12 cellular contexts compared by ENCODE assay signal in the genomic region with DNA sequence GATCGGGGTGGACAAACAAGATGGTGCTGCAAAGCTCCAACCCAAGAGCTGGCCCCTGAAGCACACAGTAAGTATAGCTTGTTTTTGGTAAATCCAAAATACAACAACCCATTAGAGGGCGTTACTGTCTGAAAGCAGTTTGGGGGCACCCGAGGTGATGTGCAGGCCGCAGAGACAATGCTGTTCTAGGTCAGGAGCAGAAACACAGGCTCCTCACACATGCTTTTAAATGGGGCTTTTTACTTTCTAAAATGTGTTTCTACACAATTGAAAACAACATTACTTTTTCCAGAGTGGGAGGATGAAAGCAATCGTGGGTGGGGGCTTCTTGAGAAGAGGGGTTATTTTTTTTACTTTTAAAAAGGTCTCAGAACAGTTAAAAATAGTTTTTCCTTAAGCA.
A peak's percentile ranks its signal among the peaks of the same experiment; 100 is the strongest.
DNase-seq lines count a peak whose midpoint lies in the region; ATAC-seq, FAIRE-seq and TF ChIP-seq lines count a peak whose summit lies in the region.
"Had no signal": no experiment of that assay in that cellular context is flagged by ENCODE, and none has a peak within 500 bp of the region (broad histone marks: within the 10 kb centered on the region; RNA-seq: fewer than 3 reads in every experiment).

No MANE protein-coding gene starts in this region.

- no peaks in the 10 kb centered on the region for H3K9me3 ChIP-seq in GM12878 (replicated peaks; ENCODE audit: control insufficient read depth, insufficient read depth, low read length)
- no peaks in the 10 kb centered on the region for H3K9me3 ChIP-seq in tibial nerve
- no peaks in the 10 kb centered on the region for H3K9me3 ChIP-seq in tibial artery

- SMC1A ChIA-PET in GM12878 (lab: Charles Lee; ENCODE audit: uncharacterized antibody, unreplicated experiment) = interaction anchor here (0.6 to 1.3 kb wide), 2 partner anchors 14 to 1287 kb away, joined by 3 to 4 read pairs; no protein-coding TSS in a partner anchor

- RAD21 ChIA-PET in GM12878 (lab: Charles Lee; ENCODE audit: unreplicated experiment) = interaction anchor here (1.0 kb wide), 1 partner anchor 1302 kb away, joined by 3 read pairs; no protein-coding TSS in a partner anchor

- peaks cover 39% of the 10 kb centered on the region for H3K36me3 Mint-ChIP-seq in activated CD4-positive, alpha-beta T cell treated with anti-CD3 and anti-CD28 coated beads, Interleukin-2, amount 10 ng/mL, durations not matched to agents 7 days and 5 days (ENCODE audit: low read depth)

- H3K27me3 ChIP-seq in GM12878 (replicated peaks in 1 of 2; ENCODE audit: control insufficient read depth in 2 of 2, insufficient read depth in 2 of 2, low read length in 1 of 2) (no peaks in the 10 kb centered on the region), tibial nerve (no peaks in the 10 kb centered on the region), tibial artery (no peaks in the 10 kb centered on the region)

- peak; percentile 84 for DNase-seq in Jurkat, Clone E6-1 (ENCODE audit: low read depth, low spot score)
- DNase-seq in activated CD4-positive, alpha-beta T cell treated with anti-CD3 and anti-CD28 coated beads, Interleukin-2, amount 10 ng/mL, durations not matched to agents 7 days and 5 days = peak; percentile 67
- DNase-seq in GM12878 (ENCODE audit: low read depth, low spot score) (no peak), tibial nerve (ENCODE audit: low spot score in 2 of 2) (no peak), tibial artery (no peak), hippocampal formation (lab: John Stamatoyannopoulos, UW) (no peak), HK-2 (ENCODE audit: unreplicated experiment) (no peak)
- DNase-seq in stimulated activated CD4-positive, alpha-beta T cell treated with anti-CD3 and anti-CD28 coated beads, TNF-alpha, amount 100 ng/mL, for 24 hours (ENCODE audit: low read depth in 3 of 3) = peak; percentile 22 to 43 (median 32)
- DNase-seq: kidney, NCI-H1417 had no signal

- FAIRE-seq in GM12878 (lab: Jason Lieb, UNC) = no peak
- FAIRE-seq: D721Med, kidney had no signal

- H3K27ac ChIP-seq in GM12878 (ENCODE audit: control insufficient read depth, insufficient read depth) (no peak overlapping the region), tibial nerve (no peak overlapping the region), tibial artery (no peak overlapping the region)

- in situ Hi-C loops in GM12878 (cut with MboI) = no loop called here

- H3K4me3 Mint-ChIP-seq in activated CD4-positive, alpha-beta T cell treated with anti-CD3 and anti-CD28 coated beads, Interleukin-2, amount 10 ng/mL, durations not matched to agents 7 days and 5 days = peak overlapping the region; percentile 80

- ATAC-seq in GM12878 = no peak

- peak; percentile 9; the same call in 1 of the 2 replicates for TF ChIP-seq RAD21 in GM12878 (IDR thresholded peaks at IDR 0.05; ENCODE audit: insufficient read depth, low read depth, low read length)

- peaks cover 64% of the 10 kb centered on the region for H3K4me1 Mint-ChIP-seq in activated CD4-positive, alpha-beta T cell treated with anti-CD3 and anti-CD28 coated beads, Interleukin-2, amount 10 ng/mL, durations not matched to agents 7 days and 5 days

- H3K9me3 Mint-ChIP-seq in activated CD4-positive, alpha-beta T cell treated with anti-CD3 and anti-CD28 coated beads, Interleukin-2, amount 10 ng/mL, durations not matched to agents 7 days and 5 days = peaks cover 20% of the 10 kb centered on the region

- H3K4me1 ChIP-seq in GM12878 (ENCODE audit: control insufficient read depth, insufficient read depth, low read length) (peaks cover 13% of the 10 kb centered on the region), tibial nerve (peaks cover 0 to 4% (median 0%) of the 10 kb centered on the region in 4 donors), tibial artery (peaks cover 0 to 9% (median 0%) of the 10 kb centered on the region in 4 donors)

- H3K4me2 ChIP-seq in GM12878 (ENCODE audit: control insufficient read depth, insufficient read depth) = no peak overlapping the region

- H3K9ac ChIP-seq in GM12878 (ENCODE audit: control insufficient read depth, insufficient read depth, low read length) = no peak overlapping the region

- no peaks in the 10 kb centered on the region for H4K20me1 ChIP-seq in GM12878 (ENCODE audit: control insufficient read depth, insufficient read depth)

- intact Hi-C loops in GM12878 (cut with micrococcal nuclease; ENCODE audit: unreplicated experiment) = no loop called here
- intact Hi-C loops in tibial artery (cut with DNase I; ENCODE audit: low total_unique reads) = no loop called here

- 20% methylated on average over 5 of the region's 5 CpGs for WGBS in GM12878 (ENCODE audit: insufficient coverage, insufficient replicate concordance, low lambda C conversion rate, missing lambda C conversion rate)
- WGBS in tibial nerve, 2 donors = 31 to 41% methylated on average over 5 of the region's 5 CpGs

- H3K36me3 ChIP-seq in GM12878 (ENCODE audit: control insufficient read depth in 2 of 2, insufficient read depth in 2 of 2, low read length in 1 of 2) (no peaks in the 10 kb centered on the region), tibial nerve (no peaks in the 10 kb centered on the region), tibial artery (no peaks in the 10 kb centered on the region)

- no peak overlapping the region for H2AFZ ChIP-seq in GM12878 (ENCODE audit: control insufficient read depth, low read depth, low read length)

- POLR2A ChIA-PET in activated CD4-positive, alpha-beta T cell treated with anti-CD3 and anti-CD28 coated beads, Interleukin-2, amount 10 ng/mL, durations not matched to agents 7 days and 5 days (lab: Charles Lee) = interaction anchor here (0.6 to 0.9 kb wide), 2 partner anchors 31 to 43 kb away, joined by 4 to 7 read pairs; no protein-coding TSS in a partner anchor
- POLR2A ChIA-PET in GM12878 (lab: Charles Lee) = interaction anchor here (0.6 kb wide), 2 partner anchors 14 to 548 kb away, joined by 3 to 4 read pairs; no protein-coding TSS in a partner anchor

- H3K79me2 ChIP-seq in GM12878 (ENCODE audit: control insufficient read depth, insufficient read depth, low read length) = no peaks in the 10 kb centered on the region

- peak overlapping the region; percentile 9 for H3K4me3 ChIP-seq in Jurkat, Clone E6-1 (ENCODE audit: low read length)
- no peak overlapping the region for H3K4me3 ChIP-seq in GM12878
- H3K4me3 ChIP-seq in tibial nerve = no peak overlapping the region
- H3K4me3 ChIP-seq in tibial artery = no peak overlapping the region
- H3K4me3 ChIP-seq: skin epidermis had no signal

- no peak for TF ChIP-seq EP300 in GM12878 (IDR thresholded peaks at IDR 0.05; ENCODE audit: borderline replicate concordance in 1 of 2, control insufficient read depth in 1 of 2, low read depth in 2 of 2, low read length in 2 of 2)
- TF ChIP-seq EP300 in tibial nerve (IDR thresholded peaks at IDR 0.05) = no peak

- BruUV-seq in GM12878 (replicated peaks; lab: Mats Ljungman, UMichigan) = no TSS peak

- TF ChIP-seq POLR2A in GM12878 (IDR thresholded peaks at IDR 0.05; ENCODE audit: low read depth, low read length) (no peak), tibial nerve (IDR thresholded peaks at IDR 0.05) (no peak)

- no peaks in the 10 kb centered on the region for H3K27me3 Mint-ChIP-seq in activated CD4-positive, alpha-beta T cell treated with anti-CD3 and anti-CD28 coated beads, Interleukin-2, amount 10 ng/mL, durations not matched to agents 7 days and 5 days

- CTCF ChIA-PET in activated CD4-positive, alpha-beta T cell treated with anti-CD3 and anti-CD28 coated beads, Interleukin-2, amount 10 ng/mL, durations not matched to agents 7 days and 5 days (lab: Charles Lee) = interaction anchor here (0.6 to 2.4 kb wide), 3 partner anchors 11 to 36 kb away, joined by 3 to 7 read pairs (median 3); no protein-coding TSS in a partner anchor
- CTCF ChIA-PET in GM12878 (lab: Yijun Ruan, JAX) = interaction anchor here (2.2 kb wide), 1 partner anchor 15 kb away, joined by 6 read pairs; no protein-coding TSS in a partner anchor

- TF ChIP-seq CTCF in GM12878 (IDR thresholded peaks at IDR 0.05 in 2 of 3, conservative IDR thresholded peaks at IDR 0.05 in 1 of 3; ENCODE audit: control insufficient read depth in 2 of 3, extremely low read depth in 1 of 3, insufficient read depth in 1 of 3, low read depth in 3 of 3, low read length in 3 of 3) = no peak
- TF ChIP-seq CTCF in tibial nerve (IDR thresholded peaks at IDR 0.05) = no peak
- TF ChIP-seq CTCF in tibial artery (IDR thresholded peaks at IDR 0.05) = no peak

- peak overlapping the region; percentile 98 for H3K27ac Mint-ChIP-seq in activated CD4-positive, alpha-beta T cell treated with anti-CD3 and anti-CD28 coated beads, Interleukin-2, amount 10 ng/mL, durations not matched to agents 7 days and 5 days

TF ChIP-seq in GM12878, 131 proteins besides CTCF, POLR2A, EP300 and RAD21 (continues in another document):
- TF ChIP-seq KAT2A (conservative IDR thresholded peaks at IDR 0.05; ENCODE audit: control insufficient read depth, low read depth, low read length) = no peak
- peak; percentile 44; the same call in 1 of the 2 replicates for TF ChIP-seq TCF7 (IDR thresholded peaks at IDR 0.05; ENCODE audit: borderline replicate concordance)
- peak; percentile 12; the same call in 1 of the 2 replicates for TF ChIP-seq YY1 (IDR thresholded peaks at IDR 0.05; ENCODE audit: low read depth, low read length)
- TF ChIP-seq, protein P1, sequence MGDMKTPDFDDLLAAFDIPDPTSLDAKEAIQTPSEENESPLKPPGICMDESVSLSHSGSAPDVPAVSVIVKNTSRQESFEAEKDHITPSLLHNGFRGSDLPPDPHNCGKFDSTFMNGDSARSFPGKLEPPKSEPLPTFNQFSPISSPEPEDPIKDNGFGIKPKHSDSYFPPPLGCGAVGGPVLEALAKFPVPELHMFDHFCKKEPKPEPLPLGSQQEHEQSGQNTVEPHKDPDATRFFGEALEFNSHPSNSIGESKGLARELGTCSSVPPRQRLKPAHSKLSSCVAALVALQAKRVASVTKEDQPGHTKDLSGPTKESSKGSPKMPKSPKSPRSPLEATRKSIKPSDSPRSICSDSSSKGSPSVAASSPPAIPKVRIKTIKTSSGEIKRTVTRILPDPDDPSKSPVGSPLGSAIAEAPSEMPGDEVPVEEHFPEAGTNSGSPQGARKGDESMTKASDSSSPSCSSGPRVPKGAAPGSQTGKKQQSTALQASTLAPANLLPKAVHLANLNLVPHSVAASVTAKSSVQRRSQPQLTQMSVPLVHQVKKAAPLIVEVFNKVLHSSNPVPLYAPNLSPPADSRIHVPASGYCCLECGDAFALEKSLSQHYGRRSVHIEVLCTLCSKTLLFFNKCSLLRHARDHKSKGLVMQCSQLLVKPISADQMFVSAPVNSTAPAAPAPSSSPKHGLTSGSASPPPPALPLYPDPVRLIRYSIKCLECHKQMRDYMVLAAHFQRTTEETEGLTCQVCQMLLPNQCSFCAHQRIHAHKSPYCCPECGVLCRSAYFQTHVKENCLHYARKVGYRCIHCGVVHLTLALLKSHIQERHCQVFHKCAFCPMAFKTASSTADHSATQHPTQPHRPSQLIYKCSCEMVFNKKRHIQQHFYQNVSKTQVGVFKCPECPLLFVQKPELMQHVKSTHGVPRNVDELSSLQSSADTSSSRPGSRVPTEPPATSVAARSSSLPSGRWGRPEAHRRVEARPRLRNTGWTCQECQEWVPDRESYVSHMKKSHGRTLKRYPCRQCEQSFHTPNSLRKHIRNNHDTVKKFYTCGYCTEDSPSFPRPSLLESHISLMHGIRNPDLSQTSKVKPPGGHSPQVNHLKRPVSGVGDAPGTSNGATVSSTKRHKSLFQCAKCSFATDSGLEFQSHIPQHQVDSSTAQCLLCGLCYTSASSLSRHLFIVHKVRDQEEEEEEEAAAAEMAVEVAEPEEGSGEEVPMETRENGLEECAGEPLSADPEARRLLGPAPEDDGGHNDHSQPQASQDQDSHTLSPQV (IDR thresholded peaks at IDR 0.05) = no peak

Comparison
In these comparisons a context has a peak if more than half of its experiments do, and no peak if none do; other contexts are left out.
1. DNase-seq: peak in Jurkat, Clone E6-1 (single experiment), activated CD4-positive, alpha-beta T cell treated with anti-CD3 and anti-CD28 coated beads, Interleukin-2, amount 10 ng/mL, durations not matched to agents 7 days and 5 days (single experiment) and stimulated activated CD4-positive, alpha-beta T cell treated with anti-CD3 and anti-CD28 coated beads, TNF-alpha, amount 100 ng/mL, for 24 hours (3 of 3); none in GM12878 (single experiment), tibial nerve (0 of 2), tibial artery (0 of 2), hippocampal formation (0 of 2) and HK-2 (single experiment).